In the genomic region with DNA sequence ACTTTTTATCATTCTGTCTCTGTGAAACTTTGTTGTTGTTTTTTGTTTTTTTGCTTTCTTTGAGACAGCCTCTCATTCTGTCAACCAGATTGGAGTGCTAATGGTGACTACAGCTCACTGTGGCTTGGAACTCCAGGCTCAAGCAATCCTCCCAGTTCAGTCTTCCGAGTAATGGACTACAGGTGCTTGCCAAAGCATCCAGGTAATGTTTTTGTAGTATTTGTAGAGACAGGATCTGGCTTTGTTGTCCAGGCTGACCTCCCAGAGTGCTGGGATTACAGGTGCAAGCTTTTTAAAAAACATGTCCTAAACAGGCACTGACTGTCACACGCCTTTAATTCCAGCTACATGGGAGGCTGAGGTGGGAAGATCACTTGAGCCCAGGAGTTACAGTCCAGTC, we compare ENCODE assay signal across 25 cellular contexts.
"Had no signal": no experiment of that assay in that cellular context is flagged by ENCODE, and none has a peak within 500 bp of the region (broad histone marks: within the 10 kb centered on the region; RNA-seq: fewer than 3 reads in every experiment).

No MANE protein-coding gene starts in this region.

- DNase-seq: colonic mucosa; cortex of kidney; effector CD4-positive, alpha-beta T cell; effector CD8-positive, alpha-beta T cell; effector memory CD4-positive, alpha-beta T cell; effector memory CD8-positive, alpha-beta T cell; endodermal cell; erythroblast; esophagus squamous epithelium; foreskin fibroblast; foreskin keratinocyte; foreskin melanocyte; gastrocnemius medialis; glutamatergic neuron; head of caudate nucleus; heart left ventricle; heart right ventricle; hippocampal formation had no signal

- H3K27me3 ChIP-seq: colonic mucosa, dorsolateral prefrontal cortex had no signal

- ATAC-seq: effector memory CD8-positive, alpha-beta T cell; esophagus mucosa; foreskin keratinocyte; gastrocnemius medialis; gastroesophageal sphincter; heart left ventricle; heart right ventricle had no signal

- H3K27ac ChIP-seq: colonic mucosa, coronary artery, epithelial cell of prostate, esophagus muscularis mucosa, esophagus squamous epithelium, foreskin keratinocyte, gastrocnemius medialis, gastroesophageal sphincter, heart left ventricle, heart right ventricle, hepatocyte had no signal

- H3K4me2 ChIP-seq: hepatocyte had no signal

- H3K79me2 ChIP-seq: hepatocyte had no signal

- H2AFZ ChIP-seq: hepatocyte had no signal

- H3K4me3 ChIP-seq: colonic mucosa, coronary artery, dorsolateral prefrontal cortex, esophagus muscularis mucosa, esophagus squamous epithelium, gastrocnemius medialis, gastroesophageal sphincter, heart left ventricle, heart right ventricle, hepatocyte had no signal

- H3K4me1 ChIP-seq: colonic mucosa, esophagus muscularis mucosa, esophagus squamous epithelium, foreskin keratinocyte, gastrocnemius medialis, gastroesophageal sphincter, heart left ventricle, heart right ventricle had no signal

- H3K9me3 ChIP-seq: colonic mucosa, esophagus muscularis mucosa, esophagus squamous epithelium, gastrocnemius medialis, gastroesophageal sphincter had no signal

- H3K36me3 ChIP-seq: colonic mucosa, esophagus muscularis mucosa, esophagus squamous epithelium, gastrocnemius medialis, gastroesophageal sphincter, heart left ventricle, heart right ventricle had no signal
